ENCODE assay signal across 27 cellular contexts in genomic region chr10:70038926-70039325, GRCh38. TPM values are rescaled to one million over a fixed set of nuclear protein-coding genes. Genes with fewer than 3 reads are reported as not detected.
"Had no signal": no experiment of that assay in that cellular context is flagged by ENCODE, and none has a peak within 500 bp of the region (broad histone marks: within the 10 kb centered on the region; RNA-seq: fewer than 3 reads in every experiment).

No MANE protein-coding gene starts in this region.

- H3K4me2 ChIP-seq: hepatocyte had no signal

- H3K4me3 ChIP-seq: coronary artery, hepatocyte, lung, psoas muscle, spleen, thoracic aorta, transverse colon, uterus had no signal

- H3K4me1 ChIP-seq: psoas muscle, spleen, transverse colon, uterus had no signal

- H3K27ac ChIP-seq: coronary artery, hepatocyte, neutrophil, psoas muscle, spleen, thoracic aorta, transverse colon, uterus had no signal

- H3K9me3 ChIP-seq: neutrophil, psoas muscle, transverse colon had no signal

- H3K36me3 ChIP-seq: neutrophil, spleen, thoracic aorta, transverse colon, uterus had no signal

- H3K27me3 ChIP-seq: uterus had no signal

- DNase-seq: effector CD4-positive, alpha-beta T cell; endodermal cell; erythroblast; foreskin melanocyte; head of caudate nucleus; left colon; left ventricle myocardium superior; mesenchymal stem cell; midbrain; naive B cell; psoas muscle; retina; spleen; stimulated activated CD4-positive, alpha-beta T cell treated with anti-CD3 and anti-CD28 coated beads, Interleukin-15, amount 100 ng/mL, for 24 hours; stimulated activated CD4-positive, alpha-beta T cell treated with anti-CD3 and anti-CD28 coated beads, Interleukin-1b, Interleukin-23, amount 100 ng/mL, for 48 hours; stimulated activated CD4-positive, alpha-beta T cell treated with anti-CD3 and anti-CD28 coated beads, Interleukin-4, amount 100 ng/mL, for 24 hours; stimulated activated naive B cell treated with anti-CD40 and anti-IgM and Interleukin-4, amounts not matched to agents 10 μg/mL and 1 μg/mL and 100 μg/mL, for 72 hours; stimulated activated naive CD8-positive, alpha-beta T cell treated with anti-CD3 and anti-CD28 coated beads, Interleukin-15, amount 100 ng/mL, for 72 hours; transverse colon; uterus had no signal

- ATAC-seq: left colon; left ventricle myocardium superior; psoas muscle; sciatic nerve; stimulated activated naive B cell treated with anti-CD40 and anti-IgM and Interleukin-4, amounts not matched to agents 10 μg/mL and 1 μg/mL and 100 μg/mL, for 72 hours; stimulated activated naive CD8-positive, alpha-beta T cell treated with anti-CD3 and anti-CD28 coated beads, Interleukin-15, amount 100 ng/mL, for 72 hours had no signal

- H3K79me2 ChIP-seq: hepatocyte had no signal

- FAIRE-seq: endothelial cell of umbilical vein had no signal

- H2AFZ ChIP-seq: hepatocyte had no signal

RNA-seq across cellular contexts. Expression of gene MACROH2A2, which starts 13.7 kb away (rescaled TPM):
- total RNA-seq: endothelial cell of umbilical vein had no signal
